Comparison of ENCODE assay signal across 11 cellular contexts in genomic region chr16:72952404-72953301, GRCh38.
DNase-seq lines count a peak whose midpoint lies in the region; ATAC-seq and TF ChIP-seq lines count a peak whose summit lies in the region.
"Had no signal": no experiment of that assay in that cellular context is flagged by ENCODE, and none has a peak within 500 bp of the region (broad histone marks: within the 10 kb centered on the region; RNA-seq: fewer than 3 reads in every experiment).

No MANE protein-coding gene starts in this region.

- H3F3A ChIP-seq in PC-3 (ENCODE audit: low read length, unreplicated experiment) = no peaks in the 10 kb centered on the region

- no peak overlapping the region for H3K4me2 ChIP-seq in PC-3 (ENCODE audit: low read length)

- WGBS in prostate gland = 40% methylated on average over 19 of the region's 19 CpGs

- intact Hi-C loops in PC-3 (cut with micrococcal nuclease) (no loop called here), prostate gland (cut with DNase I) (loop anchor here (5.0 kb wide), 1 partner anchor 35 kb away; no protein-coding TSS in a partner anchor)

- ATAC-seq in PC-3 = no peak
- no peak for ATAC-seq in GM21529 (IDR thresholded peaks at IDR 0.05; ENCODE audit: unreplicated experiment)

- no peak for TF ChIP-seq POLR2A in prostate gland (IDR thresholded peaks at IDR 0.05)

- H3K9ac ChIP-seq in PC-3 (ENCODE audit: low read length) = no peak overlapping the region

- CTCF ChIA-PET in PC-3 (lab: Charles Lee) = no interaction called here

- H2AFZ ChIP-seq in PC-3 (ENCODE audit: low read length) = no peak overlapping the region

- H3K27ac ChIP-seq in PC-3 (ENCODE audit: low read length) = 0 out of 2 replicates have a peak overlapping the region, but pooled peaks have one; percentile 9
- H3K27ac ChIP-seq in prostate gland = peak overlapping the region; percentile 62 to 75

- H4K20me1 ChIP-seq in PC-3 (ENCODE audit: low read length) = no peaks in the 10 kb centered on the region

- DNase-seq in AG09309 (ENCODE audit: low read depth) (peak; percentile 59), PC-3 (peak; percentile 20), fibroblast of peridontal ligament (ENCODE audit: extremely low read depth) (peak; percentile 34), prostate gland (ENCODE audit: low spot score) (no peak), T1000 (lab: John Stamatoyannopoulos, UW) (no peak), DMS79 treated with DMSO at 0.1 percent for 48 hours (lab: John Stamatoyannopoulos, UW) (no peak)
- DNase-seq in activated T-cell treated with anti-CD3 and anti-CD28 coated beads, Interleukin-2, amount 50 U/mL, for 48 hours = no peak
- DNase-seq: activated CD4-positive, alpha-beta T cell treated with anti-CD3 and anti-CD28 coated beads, Interleukin-2, amount 50 U/mL, for 48 hours; activated naive CD4-positive, alpha-beta T cell treated with anti-CD3 and anti-CD28 coated beads, Interleukin-2, amount 50 U/mL, for 16 hours; Karpas-422 had no signal

- no peaks in the 10 kb centered on the region for H3K4me1 ChIP-seq in PC-3 (ENCODE audit: insufficient read depth, low read length)
- H3K4me1 ChIP-seq in prostate gland (replicated peaks) = peaks cover 26% of the 10 kb centered on the region

- POLR2A ChIA-PET in PC-3 (lab: Charles Lee; ENCODE audit: unreplicated experiment) = no interaction called here

- TF ChIP-seq CTCF in AG09309 (IDR thresholded peaks at IDR 0.05; ENCODE audit: control insufficient read depth, insufficient read depth, low read depth, low read length, missing control alignments) = no peak
- TF ChIP-seq CTCF in PC-3 (conservative IDR thresholded peaks at IDR 0.05; ENCODE audit: low read depth, low read length) = no peak
- no peak for TF ChIP-seq CTCF in prostate gland (IDR thresholded peaks at IDR 0.05)

- no peaks in the 10 kb centered on the region for H3K36me3 ChIP-seq in PC-3 (ENCODE audit: low read depth, low read length)
- H3K36me3 ChIP-seq in prostate gland = peaks cover 0 to 3% of the 10 kb centered on the region in 2 donors

- peaks cover 15% of the 10 kb centered on the region for H3K79me2 ChIP-seq in PC-3 (ENCODE audit: low read length)

- H3K27me3 ChIP-seq in PC-3 (ENCODE audit: low read length) (no peaks in the 10 kb centered on the region), prostate gland (replicated peaks; ENCODE audit: insufficient read depth) (no peaks in the 10 kb centered on the region)

- H3K4me3 ChIP-seq in AG09309 (ENCODE audit: control insufficient read depth, low read depth, low read length) = no peak overlapping the region; the same call in 1 of the 2 replicates
- no peak overlapping the region for H3K4me3 ChIP-seq in PC-3 (ENCODE audit: low read length)
- H3K4me3 ChIP-seq in prostate gland = no peak overlapping the region

- H3K9me3 ChIP-seq in PC-3 (ENCODE audit: low read length) (no peaks in the 10 kb centered on the region), prostate gland (no peaks in the 10 kb centered on the region)

- no TSS peak for BruUV-seq in PC-3 (replicated peaks; lab: Mats Ljungman, UMichigan)

- H3K9me2 ChIP-seq in PC-3 (replicated peaks; ENCODE audit: low read length) = no peaks in the 10 kb centered on the region

Comparison
In these comparisons a context has a peak if more than half of its experiments do, and no peak if none do; other contexts are left out.
1. DNase-seq: peak in AG09309 (single experiment), PC-3 (single experiment) and fibroblast of peridontal ligament (single experiment); none in prostate gland (single experiment), T1000 (single experiment), DMS79 treated with DMSO at 0.1 percent for 48 hours (single experiment) and activated T-cell treated with anti-CD3 and anti-CD28 coated beads, Interleukin-2, amount 50 U/mL, for 48 hours (0 of 2).